27 cellular contexts compared by ENCODE assay signal in genomic region chr2:64792995-64793639, GRCh38.
A peak's percentile ranks its signal among the peaks of the same experiment; 100 is the strongest.
DNase-seq lines count a peak whose midpoint lies in the region; FAIRE-seq and TF ChIP-seq lines count a peak whose summit lies in the region.
"Had no signal": no experiment of that assay in that cellular context is flagged by ENCODE, and none has a peak within 500 bp of the region (broad histone marks: within the 10 kb centered on the region; RNA-seq: fewer than 3 reads in every experiment).

No MANE protein-coding gene starts in this region.

- peak overlapping the region; percentile 53 for H3K4me3 ChIP-seq in ACC112 (ENCODE audit: low read depth, low read length)
- peak overlapping the region; percentile 47 for H3K4me3 ChIP-seq in Karpas-422 (ENCODE audit: low read length)
- H3K4me3 ChIP-seq in bronchial epithelial cell (ENCODE audit: low read depth, low read length), result no peak overlapping the region
- H3K4me3 ChIP-seq: heart right ventricle, left ventricle myocardium inferior, pancreas, right atrium auricular region, testis, vagina had no signal

- DNase-seq in Karpas-422, result no peak
- DNase-seq in bronchial epithelial cell (ENCODE audit: low read depth), result peak; percentile 49
- peak; percentile 4 for DNase-seq in islet precursor cell
- DNase-seq in stimulated activated CD4-positive, alpha-beta T cell treated with anti-CD3 and anti-CD28 coated beads, Interleukin-1b, Interleukin-23, amount 100 ng/mL, for 48 hours, result no peak
- no peak for DNase-seq in stimulated activated CD4-positive, alpha-beta T cell treated with anti-CD3 and anti-CD28 coated beads, Interleukin-4, amount 100 ng/mL, for 4 hours
- no peak for DNase-seq in NCI-H1105 (lab: John Stamatoyannopoulos, UW)
- no peak for DNase-seq in NCI-H1694 (lab: John Stamatoyannopoulos, UW)
- DNase-seq: activated CD4-positive, CD25-positive, alpha-beta regulatory T cell treated with anti-CD3 and anti-CD28 coated beads, Interleukin-2, amount 50 U/mL, for 72 hours; activated CD8-positive, alpha-beta T cell treated with anti-CD3 and anti-CD28 coated beads for 36 hours; activated effector memory CD4-positive, alpha-beta T cell treated with Interleukin-2 at 50 U/mL for 16 hours; activated naive CD8-positive, alpha-beta T cell treated with anti-CD3 and anti-CD28 coated beads, Interleukin-2, amount 10 ng/mL, durations not matched to agents 7 days and 5 days; endodermal cell; GOT3; heart right ventricle; Kasumi-1; left ventricle myocardium inferior; NCI-H1048; NCI-H2029; pancreas; Right ventricle myocardium superior; stimulated activated CD4-positive, alpha-beta T cell treated with anti-CD3 and anti-CD28 coated beads, Interleukin-12 subunit alpha, Interleukin-12 subunit beta, amount 100 ng/mL, for 4 hours; stimulated activated naive CD4-positive, alpha-beta T cell treated with Interleukin-2 at 50 U/mL for 16 hours; testis had no signal

- H3K27me3 ChIP-seq in ACC112 (ENCODE audit: insufficient read depth, low read length) (no peaks in the 10 kb centered on the region), Karpas-422 (ENCODE audit: low read length) (no peaks in the 10 kb centered on the region), bronchial epithelial cell (ENCODE audit: control insufficient read depth, insufficient read depth, low read length) (no peaks in the 10 kb centered on the region)
- H3K27me3 ChIP-seq: pancreas, right atrium auricular region, testis, vagina had no signal

- H3K36me3 ChIP-seq in ACC112 (ENCODE audit: insufficient read depth, low read length) (no peaks in the 10 kb centered on the region), Karpas-422 (ENCODE audit: insufficient read depth, low read length) (no peaks in the 10 kb centered on the region), bronchial epithelial cell (ENCODE audit: control insufficient read depth, insufficient read depth, low read length) (no peaks in the 10 kb centered on the region)
- H3K36me3 ChIP-seq: heart right ventricle, left ventricle myocardium inferior, pancreas, right atrium auricular region, vagina had no signal

- H2AFZ ChIP-seq in ACC112 (ENCODE audit: low read length, unreplicated experiment) (peak overlapping the region; percentile 68), Karpas-422 (ENCODE audit: low read length) (peak overlapping the region; percentile 85)

- H3K79me2 ChIP-seq in ACC112 (ENCODE audit: control insufficient read depth, insufficient read depth, low read length, unreplicated experiment) (no peaks in the 10 kb centered on the region), Karpas-422 (ENCODE audit: low read length) (no peaks in the 10 kb centered on the region)

- no peak for TF ChIP-seq CTCF in bronchial epithelial cell (IDR thresholded peaks at IDR 0.05; ENCODE audit: insufficient read depth, low read length, severe bottlenecking)

- peak overlapping the region; percentile 97 for H3K27ac ChIP-seq in ACC112 (ENCODE audit: low read depth, low read length)
- H3K27ac ChIP-seq in Karpas-422 (ENCODE audit: low read length), result peak overlapping the region; percentile 83
- H3K27ac ChIP-seq: left ventricle myocardium inferior, pancreas, right atrium auricular region, testis, vagina had no signal

- H3K9me3 ChIP-seq in Karpas-422 (ENCODE audit: low read length), result no peaks in the 10 kb centered on the region
- H3K9me3 ChIP-seq: heart right ventricle, left ventricle myocardium inferior, pancreas, right atrium auricular region, testis, vagina had no signal

- peak overlapping the region; percentile 37 for H3K9ac ChIP-seq in Karpas-422 (ENCODE audit: low read length)

- FAIRE-seq in bronchial epithelial cell (lab: Jason Lieb, UNC), result no peak
- FAIRE-seq: colon, pancreas had no signal

- peaks cover 45% of the 10 kb centered on the region for H3K4me1 ChIP-seq in ACC112 (ENCODE audit: control insufficient read depth, insufficient read depth, low read length, unreplicated experiment)
- peaks cover 59% of the 10 kb centered on the region for H3K4me1 ChIP-seq in Karpas-422 (ENCODE audit: low read length)
- H3K4me1 ChIP-seq: right atrium auricular region, testis had no signal

- no peaks in the 10 kb centered on the region for H3K9me2 ChIP-seq in Karpas-422 (replicated peaks; ENCODE audit: insufficient read depth, low read length)

- H3K4me2 ChIP-seq in Karpas-422 (ENCODE audit: low read depth, low read length, poor library complexity, severe bottlenecking), result peak overlapping the region; percentile 80

- H4K20me1 ChIP-seq in Karpas-422 (ENCODE audit: insufficient read depth, low read depth, low read length), result no peaks in the 10 kb centered on the region

Comparison
In these comparisons a context has a peak if more than half of its experiments do, and no peak if none do; other contexts are left out.
1. DNase-seq: peak in bronchial epithelial cell (single experiment) and islet precursor cell (single experiment); none in Karpas-422 (single experiment), stimulated activated CD4-positive, alpha-beta T cell treated with anti-CD3 and anti-CD28 coated beads, Interleukin-1b, Interleukin-23, amount 100 ng/mL, for 48 hours (single experiment), stimulated activated CD4-positive, alpha-beta T cell treated with anti-CD3 and anti-CD28 coated beads, Interleukin-4, amount 100 ng/mL, for 4 hours (0 of 2), NCI-H1105 (single experiment) and NCI-H1694 (single experiment).